In the genomic region with DNA sequence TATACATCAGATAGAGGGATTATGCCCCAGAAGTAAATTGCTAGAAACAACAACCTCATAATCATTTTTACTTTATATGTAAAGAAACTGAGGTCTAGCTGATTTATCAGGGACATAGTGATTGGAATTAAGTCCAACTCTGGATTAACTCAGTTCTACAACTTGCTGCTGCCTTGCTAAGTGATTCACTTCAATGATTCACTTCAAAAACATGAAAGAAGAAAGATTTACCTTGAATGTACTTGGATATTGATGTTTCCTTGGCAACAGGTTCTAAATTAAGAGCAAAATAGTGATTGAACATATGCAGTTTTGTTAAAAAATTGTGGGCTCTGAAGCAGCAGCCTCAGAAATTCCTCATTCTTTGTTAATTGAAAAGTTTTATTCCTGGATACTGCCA, we compare ENCODE assay signal across 23 cellular contexts.
A peak's percentile ranks its signal among the peaks of the same experiment; 100 is the strongest.
DNase-seq lines count a peak whose midpoint lies in the region; ATAC-seq and TF ChIP-seq lines count a peak whose summit lies in the region.
"Had no signal": no experiment of that assay in that cellular context is flagged by ENCODE, and none has a peak within 500 bp of the region (broad histone marks: within the 10 kb centered on the region; RNA-seq: fewer than 3 reads in every experiment).

No MANE protein-coding gene starts in this region.

- no peak overlapping the region for H2AFZ ChIP-seq in mammary epithelial cell (ENCODE audit: low read depth, low read length)
- H2AFZ ChIP-seq: GM23248 had no signal

- intact Hi-C loops in mammary epithelial cell (cut with micrococcal nuclease): no loop called here
- intact Hi-C loops in breast epithelium (cut with DNase I; ENCODE audit: low total_unique reads): no loop called here

- ATAC-seq in RWPE2 (ENCODE audit: low read depth): peak; percentile 69
- ATAC-seq in HG03342 (IDR thresholded peaks at IDR 0.05; ENCODE audit: unreplicated experiment): no peak
- no peak for ATAC-seq in HG02798 (IDR thresholded peaks at IDR 0.05; ENCODE audit: poor library complexity, unreplicated experiment)
- no peak for ATAC-seq in GM18498 (IDR thresholded peaks at IDR 0.05; ENCODE audit: unreplicated experiment)
- ATAC-seq: HCT116 had no signal

- H3K27ac ChIP-seq in mammary epithelial cell (ENCODE audit: insufficient read depth, low read depth, low read length): no peak overlapping the region
- H3K27ac ChIP-seq in breast epithelium: no peak overlapping the region
- peak overlapping the region; percentile 9 for H3K27ac ChIP-seq in RWPE2 (ENCODE audit: poor library complexity, severe bottlenecking)
- H3K27ac ChIP-seq: BLaER1 treated with 17β-estradiol and CSF1 and Interleukin-3, amounts not matched to agents 10 nM and 100 nM; GM23248; KMS-11 had no signal

- H3K27me3 ChIP-seq in mammary epithelial cell (ENCODE audit: insufficient read depth, low read length): no peaks in the 10 kb centered on the region
- H3K27me3 ChIP-seq in breast epithelium: no peaks in the 10 kb centered on the region
- no peaks in the 10 kb centered on the region for H3K27me3 ChIP-seq in RWPE2 (ENCODE audit: insufficient read depth, poor library complexity, severe bottlenecking)
- H3K27me3 ChIP-seq: BLaER1 treated with 17β-estradiol and CSF1 and Interleukin-3, amounts not matched to agents 10 nM and 100 nM had no signal

- no peak overlapping the region for H3K9ac ChIP-seq in mammary epithelial cell (ENCODE audit: insufficient read depth, low read length)
- H3K9ac ChIP-seq: BLaER1 treated with 17β-estradiol and CSF1 and Interleukin-3, amounts not matched to agents 10 nM and 100 nM; GM23248; KMS-11 had no signal

- TF ChIP-seq POLR2A in breast epithelium (IDR thresholded peaks at IDR 0.05): no peak

- DNase-seq in mammary epithelial cell (peak; percentile 43), breast epithelium (ENCODE audit: low spot score in 2 of 2) (no peak), RWPE2 (ENCODE audit: low spot score) (no peak), iris pigment epithelial cell (ENCODE audit: low read depth) (peak; percentile 59), OCI-M2 (lab: John Stamatoyannopoulos, UW; ENCODE audit: unreplicated experiment) (no peak)
- DNase-seq: 8988T; Caco-2; CD4-positive, alpha-beta memory T cell; DND-41; GM23248; MV-4-11; NCI-H1105 treated with DMSO at 0.1 percent for 48 hours; NCI-H2029 treated with DMSO at 0.1 percent for 48 hours; NCI-H2171; NCI-H345; NCI-H524; SHP77 had no signal

- H3K79me2 ChIP-seq in mammary epithelial cell (ENCODE audit: insufficient read depth, low read length): no peaks in the 10 kb centered on the region

- in situ Hi-C loops in mammary epithelial cell (cut with MboI; ENCODE audit: low sequenced_read_pairs in 2 of 2): no loop called here

- peaks cover 4% of the 10 kb centered on the region for H3K4me1 ChIP-seq in mammary epithelial cell (ENCODE audit: insufficient read depth, low read length)
- H3K4me1 ChIP-seq in breast epithelium: no peaks in the 10 kb centered on the region
- peaks cover 12% of the 10 kb centered on the region for H3K4me1 ChIP-seq in RWPE2 (ENCODE audit: insufficient read depth, poor library complexity, severe bottlenecking)
- H3K4me1 ChIP-seq: BLaER1 treated with 17β-estradiol and CSF1 and Interleukin-3, amounts not matched to agents 10 nM and 100 nM; Caco-2 had no signal

- no peaks in the 10 kb centered on the region for H3K9me3 ChIP-seq in mammary epithelial cell (replicated peaks; ENCODE audit: insufficient read depth, low read length)
- H3K9me3 ChIP-seq in breast epithelium: no peaks in the 10 kb centered on the region
- H3K9me3 ChIP-seq in RWPE2 (ENCODE audit: severe bottlenecking): no peaks in the 10 kb centered on the region
- H3K9me3 ChIP-seq: Caco-2 had no signal

- H3K4me2 ChIP-seq in mammary epithelial cell (ENCODE audit: insufficient read depth, low read depth, low read length): no peak overlapping the region
- H3K4me2 ChIP-seq: BLaER1 treated with 17β-estradiol and CSF1 and Interleukin-3, amounts not matched to agents 10 nM and 100 nM; KMS-11 had no signal

- CTCF ChIA-PET in mammary epithelial cell (lab: Charles Lee; ENCODE audit: low non-redundant PET): no interaction called here

- BruUV-seq in mammary epithelial cell (replicated peaks; lab: Mats Ljungman, UMichigan): no TSS peak

- H3K36me3 ChIP-seq in mammary epithelial cell (ENCODE audit: insufficient read depth, low read length) (no peaks in the 10 kb centered on the region), breast epithelium (no peaks in the 10 kb centered on the region), RWPE2 (ENCODE audit: low read depth) (no peaks in the 10 kb centered on the region)
- H3K36me3 ChIP-seq: BLaER1 treated with 17β-estradiol and CSF1 and Interleukin-3, amounts not matched to agents 10 nM and 100 nM had no signal

- no peaks in the 10 kb centered on the region for H4K20me1 ChIP-seq in mammary epithelial cell (ENCODE audit: insufficient read depth, low read length)
- H4K20me1 ChIP-seq: BLaER1 treated with 17β-estradiol and CSF1 and Interleukin-3, amounts not matched to agents 10 nM and 100 nM had no signal

- dilution Hi-C loops in mammary epithelial cell (cut with HindIII; ENCODE audit: low sequenced_read_pairs): no loop called here

- TF ChIP-seq CTCF in mammary epithelial cell (conservative IDR thresholded peaks at IDR 0.05 in 1 of 2, IDR thresholded peaks at IDR 0.05 in 1 of 2; ENCODE audit: extremely low read depth in 1 of 2, insufficient read depth in 1 of 2, low read depth in 1 of 2, low read length in 2 of 2) (no peak), breast epithelium (IDR thresholded peaks at IDR 0.05) (no peak), RWPE2 (IDR thresholded peaks at IDR 0.05; ENCODE audit: poor library complexity, severe bottlenecking) (no peak)

- no peak overlapping the region for H3K4me3 ChIP-seq in mammary epithelial cell (replicated peaks in 1 of 3; ENCODE audit: insufficient read depth in 1 of 3, low read depth in 2 of 3, low read length in 3 of 3)
- no peak overlapping the region for H3K4me3 ChIP-seq in breast epithelium
- no peak overlapping the region for H3K4me3 ChIP-seq in RWPE2 (ENCODE audit: severe bottlenecking)
- H3K4me3 ChIP-seq: BLaER1 treated with 17β-estradiol and CSF1 and Interleukin-3, amounts not matched to agents 10 nM and 100 nM; GM23248 had no signal

Comparison
In these comparisons a context has a peak if more than half of its experiments do, and no peak if none do; other contexts are left out.
1. DNase-seq: peak in mammary epithelial cell (single experiment) and iris pigment epithelial cell (single experiment); none in breast epithelium (0 of 2), RWPE2 (single experiment) and OCI-M2 (single experiment).